14 cellular contexts compared by ENCODE assay signal in genomic region chr11:1872267-1872985, GRCh38. TPM values are rescaled to one million over a fixed set of nuclear protein-coding genes. Genes with fewer than 3 reads are reported as not detected.
DNase-seq lines count a peak whose midpoint lies in the region; ATAC-seq and TF ChIP-seq lines count a peak whose summit lies in the region.
"Had no signal": no experiment of that assay in that cellular context is flagged by ENCODE, and none has a peak within 500 bp of the region (broad histone marks: within the 10 kb centered on the region; RNA-seq: fewer than 3 reads in every experiment).

No MANE protein-coding gene starts in this region.

- peak overlapping the region; percentile 83 for H2AK5ac ChIP-seq in neuronal stem cell (ENCODE audit: low read depth, low read length)

- no peak overlapping the region for H3K9ac ChIP-seq in neuronal stem cell (ENCODE audit: low read depth, low read length, poor library complexity)

- H3K14ac ChIP-seq in neuronal stem cell (ENCODE audit: low read length), result no peak overlapping the region

- TF ChIP-seq POLR2A in gastroesophageal sphincter (IDR thresholded peaks at IDR 0.05), result no peak
- TF ChIP-seq POLR2A in vagina (IDR thresholded peaks at IDR 0.05), result no peak

- no peaks in the 10 kb centered on the region for H3K9me3 ChIP-seq in gastroesophageal sphincter
- H3K9me3 ChIP-seq in neuronal stem cell (replicated peaks in 1 of 2; ENCODE audit: control insufficient read depth in 2 of 2, insufficient read depth in 1 of 2, low read depth in 1 of 2, low read length in 2 of 2), result no peaks in the 10 kb centered on the region
- H3K9me3 ChIP-seq in vagina, result no peaks in the 10 kb centered on the region

- no peak overlapping the region for H2BK5ac ChIP-seq in neuronal stem cell (ENCODE audit: low read length)

- H3K79me1 ChIP-seq in neuronal stem cell (ENCODE audit: low read depth, low read length), result no peaks in the 10 kb centered on the region

- peak overlapping the region; percentile 82 to 88 for H3K27ac Mint-ChIP-seq in natural killer cell
- peak overlapping the region in 1 of 2 donors; percentile 60 for H3K27ac Mint-ChIP-seq in natural killer cell treated with Interleukin-12 subunit alpha and Interleukin-12 subunit beta and Interleukin-15 and Interleukin-18, amount 100 ng/mL, for 72 hours

- intact Hi-C loops in natural killer cell (cut with micrococcal nuclease), result no loop called here
- intact Hi-C loops in vagina (cut with DNase I), result no loop called here

- H3K9me3 Mint-ChIP-seq in natural killer cell, result no peaks in the 10 kb centered on the region
- no peaks in the 10 kb centered on the region for H3K9me3 Mint-ChIP-seq in natural killer cell treated with Interleukin-12 subunit alpha and Interleukin-12 subunit beta and Interleukin-15 and Interleukin-18, amount 100 ng/mL, for 72 hours
- H3K9me3 Mint-ChIP-seq: neural crest cell had no signal

- no peak overlapping the region for H4K8ac ChIP-seq in neuronal stem cell (ENCODE audit: low read depth, low read length)

- no peaks in the 10 kb centered on the region for H3K36me3 ChIP-seq in gastroesophageal sphincter
- H3K36me3 ChIP-seq in neuronal stem cell (replicated peaks in 1 of 2; ENCODE audit: control insufficient read depth in 2 of 2, insufficient read depth in 2 of 2, low read length in 2 of 2), result no peaks in the 10 kb centered on the region
- no peaks in the 10 kb centered on the region for H3K36me3 ChIP-seq in vagina

- H4K91ac ChIP-seq in neuronal stem cell (ENCODE audit: low read depth, low read length, poor library complexity), result no peak overlapping the region

- TF ChIP-seq EP300 in gastroesophageal sphincter (IDR thresholded peaks at IDR 0.05), result no peak

- ATAC-seq in natural killer cell, result no peak
- ATAC-seq in natural killer cell treated with Interleukin-12 subunit alpha and Interleukin-12 subunit beta and Interleukin-15 and Interleukin-18, amount 100 ng/mL, for 72 hours, result no peak
- ATAC-seq in gastroesophageal sphincter, result no peak

- H2BK12ac ChIP-seq in neuronal stem cell (ENCODE audit: low read length), result peak overlapping the region; percentile 73

- H3K23ac ChIP-seq in neuronal stem cell (ENCODE audit: low read depth, low read length, poor library complexity), result no peak overlapping the region

- H2AFZ ChIP-seq in neuronal stem cell (ENCODE audit: low read length), result no peak overlapping the region

- no peaks in the 10 kb centered on the region for H3K36me3 Mint-ChIP-seq in natural killer cell
- no peaks in the 10 kb centered on the region for H3K36me3 Mint-ChIP-seq in natural killer cell treated with Interleukin-12 subunit alpha and Interleukin-12 subunit beta and Interleukin-15 and Interleukin-18, amount 100 ng/mL, for 72 hours

- no peak overlapping the region for H3K4ac ChIP-seq in neuronal stem cell (ENCODE audit: low read length)

- peak overlapping the region; percentile 76 for H3K18ac ChIP-seq in neuronal stem cell (ENCODE audit: low read length)

- no peaks in the 10 kb centered on the region for H3K27me3 Mint-ChIP-seq in natural killer cell (ENCODE audit: low read depth in 2 of 2)
- no peaks in the 10 kb centered on the region for H3K27me3 Mint-ChIP-seq in natural killer cell treated with Interleukin-12 subunit alpha and Interleukin-12 subunit beta and Interleukin-15 and Interleukin-18, amount 100 ng/mL, for 72 hours

- H3K4me1 Mint-ChIP-seq in natural killer cell, result peaks cover 50 to 80% of the 10 kb centered on the region in 2 donors
- peaks cover 31 to 50% of the 10 kb centered on the region in 2 donors for H3K4me1 Mint-ChIP-seq in natural killer cell treated with Interleukin-12 subunit alpha and Interleukin-12 subunit beta and Interleukin-15 and Interleukin-18, amount 100 ng/mL, for 72 hours (ENCODE audit: low read depth in 2 of 2)

- H3K4me1 ChIP-seq in gastroesophageal sphincter (peaks cover 0 to 79% (median 22%) of the 10 kb centered on the region in 3 donors), neuronal stem cell (ENCODE audit: control insufficient read depth in 2 of 2, insufficient read depth in 1 of 2, low read depth in 1 of 2, low read length in 2 of 2) (peaks cover 10 to 28% of the 10 kb centered on the region in 2 donors), vagina (peaks cover 92% of the 10 kb centered on the region)

- DNase-seq in natural killer cell, result no peak
- DNase-seq in natural killer cell treated with Interleukin-12 subunit alpha and Interleukin-12 subunit beta and Interleukin-15 and Interleukin-18, amount 100 ng/mL, for 72 hours (ENCODE audit: low spot score), result no peak
- no peak for DNase-seq in neuronal stem cell (ENCODE audit: low spot score)
- no peak for DNase-seq in vagina (ENCODE audit: extremely low spot score in 2 of 2)
- DNase-seq in HuH-7.5 (ENCODE audit: low spot score), result no peak
- DNase-seq in T-helper 1 cell, result no peak
- DNase-seq in NCI-H1436 treated with DMSO at 0.1 percent for 48 hours (lab: John Stamatoyannopoulos, UW), result no peak
- DNase-seq: DMS79, NCI-H446, T1000 had no signal

- H3K27ac ChIP-seq in gastroesophageal sphincter (peak overlapping the region in 3 of 4 donors; percentile 66 to 88 (median 66)), neuronal stem cell (replicated peaks; ENCODE audit: low read length) (no peak overlapping the region), vagina (peak overlapping the region; percentile 96)

- H2BK15ac ChIP-seq in neuronal stem cell (ENCODE audit: low read length), result peak overlapping the region; percentile 11

- H3K27me3 ChIP-seq in gastroesophageal sphincter, result peaks cover 29% of the 10 kb centered on the region
- peaks cover 0 to 3% (median 0%) of the 10 kb centered on the region in 3 experiments for H3K27me3 ChIP-seq in neuronal stem cell (ENCODE audit: control insufficient read depth in 3 of 3, insufficient read depth in 3 of 3, low read depth in 1 of 3, low read length in 3 of 3)
- H3K27me3 ChIP-seq in vagina, result no peaks in the 10 kb centered on the region

- H3K4me3 ChIP-seq in gastroesophageal sphincter (peak overlapping the region in 1 of 2 donors; percentile 46), neuronal stem cell (ENCODE audit: low read length in 2 of 2) (no peak overlapping the region), vagina (peak overlapping the region; percentile 26 to 50)

- no peak overlapping the region for H2BK120ac ChIP-seq in neuronal stem cell (ENCODE audit: low read depth, low read length)

- no CpG with 5 or more reads among the region's 25 CpGs for WGBS in gastroesophageal sphincter (ENCODE audit: low coverage in 1 of 2), 2 donors
- no CpG with 5 or more reads among the region's 25 CpGs for WGBS in neuronal stem cell (ENCODE audit: extremely low coverage in 2 of 2, insufficient read length in 2 of 2, insufficient replicate concordance in 1 of 2), 2 donors

- TF ChIP-seq CTCF in natural killer cell (IDR thresholded peaks at IDR 0.05) (no peak), gastroesophageal sphincter (IDR thresholded peaks at IDR 0.05) (no peak), vagina (IDR thresholded peaks at IDR 0.05) (no peak)

- H3K4me3 Mint-ChIP-seq in natural killer cell, result peak overlapping the region; percentile 93
- H3K4me3 Mint-ChIP-seq in natural killer cell treated with Interleukin-12 subunit alpha and Interleukin-12 subunit beta and Interleukin-15 and Interleukin-18, amount 100 ng/mL, for 72 hours, result no peak overlapping the region
- H3K4me3 Mint-ChIP-seq: neural crest cell had no signal

- no peak overlapping the region for H3K4me2 ChIP-seq in neuronal stem cell (ENCODE audit: insufficient read depth, low read length, poor library complexity, severe bottlenecking)

RNA-seq across cellular contexts. Expression of gene PRR33, which starts 19.3 kb away (rescaled TPM):
- under 1 TPM in 2 of 3 donors, not detected in 1; 0.14 to 0.32 TPM for total RNA-seq in natural killer cell
- total RNA-seq in natural killer cell treated with Interleukin-12 subunit alpha and Interleukin-12 subunit beta and Interleukin-15 and Interleukin-18, amount 100 ng/mL, for 72 hours, result not detected
- not detected for total RNA-seq in gastroesophageal sphincter
- not detected for polyA plus RNA-seq in neuronal stem cell (2013, experiment 1 of 2)
- not detected for polyA plus RNA-seq in neuronal stem cell (2013, experiment 2 of 2)
- total RNA-seq in vagina, result not detected
- total RNA-seq: IMR-90, neural crest cell had no signal
- polyA plus RNA-seq: IMR-90 had no signal

RNA-seq across cellular contexts. Expression of gene LSP1, which starts 19.5 kb away (rescaled TPM):
- total RNA-seq in natural killer cell, result 100 to 1,000 TPM; 487 to 595 (median 536) TPM
- 100 to 1,000 TPM; 240 to 358 TPM for total RNA-seq in natural killer cell treated with Interleukin-12 subunit alpha and Interleukin-12 subunit beta and Interleukin-15 and Interleukin-18, amount 100 ng/mL, for 72 hours
- 100 to 1,000 TPM in 1 of 4 donors, 10 to 100 TPM in 3; 13.4 to 133 (median 47.7) TPM for total RNA-seq in gastroesophageal sphincter
- polyA plus RNA-seq in neuronal stem cell (2013, experiment 1 of 2), result 0.13 TPM
- polyA plus RNA-seq in neuronal stem cell (2013, experiment 2 of 2), result 0.73 TPM
- total RNA-seq in vagina, result 32.7 TPM
- total RNA-seq: IMR-90, neural crest cell had no signal
- polyA plus RNA-seq: IMR-90 had no signal

RNA-seq across cellular contexts. Expression of gene TNNI2, which starts 33.6 kb away (rescaled TPM):
- total RNA-seq in natural killer cell, result 1 to 10 TPM; 1.2 to 5.4 (median 3.6) TPM
- total RNA-seq in natural killer cell treated with Interleukin-12 subunit alpha and Interleukin-12 subunit beta and Interleukin-15 and Interleukin-18, amount 100 ng/mL, for 72 hours, result 1 to 10 TPM in 1 of 2 donors, not detected in 1; 1.4 TPM
- 1 to 10 TPM in 1 of 4 donors, not detected in 3; 1.0 TPM for total RNA-seq in gastroesophageal sphincter
- polyA plus RNA-seq in neuronal stem cell (2013, experiment 1 of 2), result 0.13 TPM
- polyA plus RNA-seq in neuronal stem cell (2013, experiment 2 of 2), result not detected
- total RNA-seq in vagina, result not detected
- total RNA-seq: IMR-90, neural crest cell had no signal
- polyA plus RNA-seq: IMR-90 had no signal

RNA-seq across cellular contexts. Expression of gene SYT8, which starts 37.6 kb away (rescaled TPM):
- not detected for total RNA-seq in natural killer cell
- not detected for total RNA-seq in natural killer cell treated with Interleukin-12 subunit alpha and Interleukin-12 subunit beta and Interleukin-15 and Interleukin-18, amount 100 ng/mL, for 72 hours
- total RNA-seq in gastroesophageal sphincter, result 1 to 10 TPM in 1 of 4 donors, not detected in 3; 2.2 TPM
- polyA plus RNA-seq in neuronal stem cell (2013, experiment 1 of 2), result not detected
- not detected for polyA plus RNA-seq in neuronal stem cell (2013, experiment 2 of 2)
- total RNA-seq in vagina, result 1.2 TPM
- total RNA-seq: activated CD8-positive, alpha-beta memory T cell treated with anti-CD3 and anti-CD28 coated beads for 36 hours; IMR-90; neural crest cell had no signal
- polyA plus RNA-seq: IMR-90 had no signal

RNA-seq across cellular contexts. Expression of gene TNNT3, which starts 47.1 kb away (rescaled TPM):
- 10 to 100 TPM; 15.8 to 27.9 (median 26.2) TPM for total RNA-seq in natural killer cell
- under 1 TPM in 1 of 2 donors, not detected in 1; 0.33 TPM for total RNA-seq in natural killer cell treated with Interleukin-12 subunit alpha and Interleukin-12 subunit beta and Interleukin-15 and Interleukin-18, amount 100 ng/mL, for 72 hours
- 1 to 10 TPM; 1.7 to 4.3 (median 2.5) TPM for total RNA-seq in gastroesophageal sphincter
- polyA plus RNA-seq in neuronal stem cell (2013, experiment 1 of 2), result 0.49 TPM
- 0.32 TPM for polyA plus RNA-seq in neuronal stem cell (2013, experiment 2 of 2)
- total RNA-seq in vagina, result 20.4 TPM
- total RNA-seq: IMR-90, neural crest cell had no signal
- polyA plus RNA-seq: IMR-90 had no signal

Comparison
In these comparisons a context has a peak if more than half of its experiments do, and no peak if none do; other contexts are left out.
1. H3K4me3 ChIP-seq: peak in vagina (2 of 2); none in neuronal stem cell (0 of 2).